Comparison of ENCODE assay signal across 24 cellular contexts in the genomic region with DNA sequence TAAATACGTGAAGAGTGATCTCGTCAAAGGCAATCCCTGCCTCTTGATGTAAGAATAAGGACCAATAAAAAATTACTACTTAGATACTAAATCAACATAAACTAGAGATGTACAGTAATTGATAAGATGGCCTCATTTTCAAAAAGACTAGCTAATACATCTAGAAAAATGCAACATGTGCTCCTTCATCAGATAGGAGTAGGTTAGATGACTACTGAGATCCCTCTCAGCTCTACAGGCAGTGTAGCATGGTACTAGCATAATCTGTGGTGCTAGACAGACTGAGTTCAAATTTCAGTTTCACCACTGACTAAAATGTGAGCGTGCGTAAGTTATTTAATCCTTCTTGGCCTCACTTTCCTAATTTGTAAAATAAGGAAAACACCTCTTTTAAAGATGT.
DNase-seq lines count a peak whose midpoint lies in the region; ATAC-seq and TF ChIP-seq lines count a peak whose summit lies in the region.
"Had no signal": no experiment of that assay in that cellular context is flagged by ENCODE, and none has a peak within 500 bp of the region (broad histone marks: within the 10 kb centered on the region; RNA-seq: fewer than 3 reads in every experiment).

No MANE protein-coding gene starts in this region.

- H3K9me3 ChIP-seq in SJSA1 (replicated peaks) (no peaks in the 10 kb centered on the region), right atrium auricular region (no peaks in the 10 kb centered on the region), GM23248 (ENCODE audit: low read depth) (no peaks in the 10 kb centered on the region)
- H3K9me3 ChIP-seq: tibial artery had no signal

- no peaks in the 10 kb centered on the region for H3K9me2 ChIP-seq in GM23248 (ENCODE audit: insufficient read depth)

- in situ Hi-C loops in GM23248 (cut with MboI) = no loop called here

- H3K4me2 ChIP-seq in GM23248 (ENCODE audit: unreplicated experiment) = no peak overlapping the region

- peaks cover 22% of the 10 kb centered on the region for H3K27me3 Mint-ChIP-seq in stimulated activated naive CD8-positive, alpha-beta T cell treated with anti-CD3 and anti-CD28 coated beads, Interleukin-15, amount 100 ng/mL, for 72 hours
- H3K27me3 Mint-ChIP-seq: activated naive CD8-positive, alpha-beta T cell; CD4-positive, CD25-positive, alpha-beta regulatory T cell had no signal

- TF ChIP-seq CTCF in right atrium auricular region (IDR thresholded peaks at IDR 0.05) = no peak

- peaks cover 63% of the 10 kb centered on the region for H3K36me3 ChIP-seq in SJSA1
- H3K36me3 ChIP-seq in right atrium auricular region = peaks cover 28% of the 10 kb centered on the region
- H3K36me3 ChIP-seq in GM23248 (ENCODE audit: low read depth) = peaks cover 46% of the 10 kb centered on the region

- no peak for DNase-seq in stimulated activated naive CD8-positive, alpha-beta T cell treated with anti-CD3 and anti-CD28 coated beads, Interleukin-15, amount 100 ng/mL, for 72 hours
- DNase-seq in stimulated activated naive CD8-positive, alpha-beta T cell treated with anti-CD3 and anti-CD28 coated beads, Interleukin-15, Interleukin-2, amounts not matched to agents 100 U/mL and 50 U/mL, for 24 hours = no peak
- DNase-seq in SJSA1 (ENCODE audit: low read depth in 1 of 2, low spot score in 2 of 2) (no peak), right atrium auricular region (ENCODE audit: low spot score) (no peak), occipital lobe (lab: John Stamatoyannopoulos, UW) (no peak), GM23248 (no peak), left lobe of liver (ENCODE audit: low spot score) (no peak), SK-N-DZ (ENCODE audit: low spot score) (no peak)
- DNase-seq: activated CD4-positive, alpha-beta T cell treated with anti-CD3 and anti-CD28 coated beads for 4 hours; CD4-positive, CD25-positive, alpha-beta regulatory T cell; GDM1; H9; hippocampal formation; NCI-H1436; NCI-H526 treated with DMSO at 0.1 percent for 48 hours; SHP77; stimulated activated CD4-positive, alpha-beta T cell treated with anti-CD3 and anti-CD28 coated beads, Interleukin-2, amount 100 ng/mL, for 24 hours; stimulated activated naive CD4-positive, alpha-beta T cell; T-helper 1 cell; tibial artery had no signal

- no peaks in the 10 kb centered on the region for H4K20me1 ChIP-seq in GM23248 (ENCODE audit: insufficient read depth)

- H3K27ac Mint-ChIP-seq in stimulated activated naive CD8-positive, alpha-beta T cell treated with anti-CD3 and anti-CD28 coated beads, Interleukin-15, amount 100 ng/mL, for 72 hours = no peak overlapping the region
- H3K27ac Mint-ChIP-seq: activated naive CD8-positive, alpha-beta T cell; activated T-helper 1 cell treated with anti-CD3 and anti-CD28 coated beads, Interleukin-12 subunit alpha, Interleukin-12 subunit beta, Interleukin-2, Interleukin-4 antibody, amounts not matched to agents 30 ng/mL and 10 ng/mL and 1 ng/mL, durations not matched to agents 14 hours and 24 hours and 36 hours; CD4-positive, CD25-positive, alpha-beta regulatory T cell; endodermal cell; H9 had no signal

- no peaks in the 10 kb centered on the region for H3K9me3 Mint-ChIP-seq in stimulated activated naive CD8-positive, alpha-beta T cell treated with anti-CD3 and anti-CD28 coated beads, Interleukin-15, amount 100 ng/mL, for 72 hours
- H3K9me3 Mint-ChIP-seq: activated T-helper 1 cell treated with anti-CD3 and anti-CD28 coated beads, Interleukin-12 subunit alpha, Interleukin-12 subunit beta, Interleukin-2, Interleukin-4 antibody, amounts not matched to agents 30 ng/mL and 10 ng/mL and 1 ng/mL, durations not matched to agents 14 hours and 24 hours and 36 hours; CD4-positive, CD25-positive, alpha-beta regulatory T cell; endodermal cell; H9 had no signal

- no peak overlapping the region for H3K4me3 Mint-ChIP-seq in stimulated activated naive CD8-positive, alpha-beta T cell treated with anti-CD3 and anti-CD28 coated beads, Interleukin-15, amount 100 ng/mL, for 72 hours
- H3K4me3 Mint-ChIP-seq: activated naive CD8-positive, alpha-beta T cell; activated T-helper 1 cell treated with anti-CD3 and anti-CD28 coated beads, Interleukin-12 subunit alpha, Interleukin-12 subunit beta, Interleukin-2, Interleukin-4 antibody, amounts not matched to agents 30 ng/mL and 10 ng/mL and 1 ng/mL, durations not matched to agents 14 hours and 24 hours and 36 hours; CD4-positive, CD25-positive, alpha-beta regulatory T cell; endodermal cell; H9 had no signal

- H3K79me2 ChIP-seq in GM23248 (ENCODE audit: insufficient read depth) = peaks cover 35% of the 10 kb centered on the region
- H3K79me2 ChIP-seq: parathyroid adenoma had no signal

- peaks cover 13% of the 10 kb centered on the region for H3K4me1 Mint-ChIP-seq in stimulated activated naive CD8-positive, alpha-beta T cell treated with anti-CD3 and anti-CD28 coated beads, Interleukin-15, amount 100 ng/mL, for 72 hours
- H3K4me1 Mint-ChIP-seq: CD4-positive, CD25-positive, alpha-beta regulatory T cell; H9 had no signal

- H3K27me3 ChIP-seq in SJSA1 (replicated peaks) (no peaks in the 10 kb centered on the region), right atrium auricular region (no peaks in the 10 kb centered on the region), GM23248 (replicated peaks; ENCODE audit: insufficient read depth) (no peaks in the 10 kb centered on the region)
- H3K27me3 ChIP-seq: tibial artery had no signal

- peaks cover 32% of the 10 kb centered on the region for H3K4me1 ChIP-seq in SJSA1 (replicated peaks)
- peaks cover 0 to 6% of the 10 kb centered on the region in 2 donors for H3K4me1 ChIP-seq in right atrium auricular region
- no peaks in the 10 kb centered on the region for H3K4me1 ChIP-seq in GM23248 (ENCODE audit: insufficient read depth)
- H3K4me1 ChIP-seq: parathyroid adenoma had no signal

- H3K27ac ChIP-seq in SJSA1 (peak overlapping the region; percentile 65), right atrium auricular region (peak overlapping the region; percentile 69 to 83), GM23248 (no peak overlapping the region)
- H3K27ac ChIP-seq: parathyroid adenoma, tibial artery had no signal

- H3K4me3 ChIP-seq in SJSA1 (no peak overlapping the region), right atrium auricular region (no peak overlapping the region), GM23248 (no peak overlapping the region)
- H3K4me3 ChIP-seq: tibial artery had no signal

- H3F3A ChIP-seq in GM23248 (ENCODE audit: insufficient read depth) = peaks cover 25% of the 10 kb centered on the region; the same call in 1 of the 2 replicates

- ATAC-seq in stimulated activated naive CD8-positive, alpha-beta T cell treated with anti-CD3 and anti-CD28 coated beads, Interleukin-15, amount 100 ng/mL, for 72 hours = peak; percentile 68
- no peak for ATAC-seq in stimulated activated naive CD8-positive, alpha-beta T cell treated with anti-CD3 and anti-CD28 coated beads, Interleukin-15, Interleukin-2, amounts not matched to agents 100 U/mL and 50 U/mL, for 24 hours
- no peak for ATAC-seq in left lobe of liver

- 84 to 86% methylated on average over 4 of the region's 4 CpGs for WGBS in GM23248 (ENCODE audit: low coverage in 1 of 2, low lambda C conversion rate in 2 of 2, missing lambda C conversion rate in 2 of 2), 2 experiments

- no peak overlapping the region for H2AFZ ChIP-seq in GM23248
- H2AFZ ChIP-seq: parathyroid adenoma had no signal

- no peak overlapping the region for H3K9ac ChIP-seq in GM23248
- H3K9ac ChIP-seq: parathyroid adenoma had no signal
